In the genomic region with DNA sequence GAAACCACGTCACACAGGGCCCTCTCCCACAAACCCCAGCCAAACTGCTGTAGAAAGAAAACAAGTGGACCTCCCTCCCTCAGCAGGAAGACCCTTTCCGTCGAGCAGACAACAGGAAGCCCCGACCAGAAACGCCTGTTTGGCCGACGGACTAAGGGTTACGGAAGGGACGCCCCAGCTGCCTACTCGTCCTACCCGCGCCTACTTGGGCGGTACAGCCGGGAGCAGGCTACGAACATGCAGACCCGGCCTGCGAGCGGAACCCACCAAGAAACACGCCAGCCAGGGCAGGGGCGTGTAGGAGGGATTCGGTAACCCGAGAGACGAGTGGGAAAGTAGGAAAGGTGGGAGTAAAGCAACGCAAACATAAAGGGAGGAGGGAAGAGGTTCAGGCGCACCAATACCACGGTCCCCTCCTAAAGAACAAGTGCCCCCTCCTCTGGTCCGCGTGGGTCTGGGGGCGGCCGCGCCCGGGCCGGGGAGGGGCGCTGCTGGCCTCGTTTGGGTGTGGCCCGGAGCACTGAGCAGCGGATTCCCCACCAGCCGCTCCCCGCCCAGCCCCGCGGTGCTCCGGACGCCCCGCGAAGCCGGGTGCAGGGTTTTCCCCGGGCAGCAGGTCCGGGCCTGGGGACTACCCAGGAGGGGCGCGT, we compare ENCODE assay signal across 8 cellular contexts. TPM values are rescaled to one million over a fixed set of nuclear protein-coding genes. Genes with fewer than 3 reads are reported as not detected.
DNase-seq lines count a peak whose midpoint lies in the region; ATAC-seq, FAIRE-seq and TF ChIP-seq lines count a peak whose summit lies in the region.

No MANE protein-coding gene starts in this region.

- H3K36me3 ChIP-seq in HAP-1 (replicated peaks) (no peaks in the 10 kb centered on the region; the same call in 1 of the 2 replicates), SK-N-SH (replicated peaks in 1 of 2; ENCODE audit: control insufficient read depth in 1 of 2, insufficient read depth in 2 of 2, low read length in 1 of 2) (no peaks in the 10 kb centered on the region), K562 (ENCODE audit: control insufficient read depth, insufficient read depth, low read length) (no peaks in the 10 kb centered on the region)

- no TSS peak for BruUV-seq in K562 (replicated peaks; lab: Mats Ljungman, UMichigan)

- peak overlapping the region; percentile 60 for H3K4me3 ChIP-seq in HAP-1
- H3K4me3 ChIP-seq in SK-N-SH (ENCODE audit: low read depth in 2 of 2, low read length in 1 of 2), result peak overlapping the region; percentile 73 to 83
- H3K4me3 ChIP-seq in K562, result peak overlapping the region; percentile 18

- H4K20me1 ChIP-seq in SK-N-SH (ENCODE audit: insufficient read depth) (peaks cover 27% of the 10 kb centered on the region), K562 (replicated peaks; ENCODE audit: control insufficient read depth, insufficient read depth, low read length) (peaks cover 4% of the 10 kb centered on the region; the same call in 1 of the 2 replicates)

- H3K9me2 ChIP-seq in SK-N-SH, result no peaks in the 10 kb centered on the region

- peak overlapping the region; percentile 84 for H3K4me2 ChIP-seq in SK-N-SH
- peak overlapping the region; percentile 77 for H3K4me2 ChIP-seq in K562 (ENCODE audit: insufficient read depth, low read length)

- TF ChIP-seq EP300 in SK-N-SH (IDR thresholded peaks at IDR 0.05; ENCODE audit: borderline replicate concordance in 1 of 2, low read depth in 1 of 2, low read length in 1 of 2) (no peak), K562 (IDR thresholded peaks at IDR 0.05; ENCODE audit: low read length) (no peak)

- H3K79me2 ChIP-seq in SK-N-SH (ENCODE audit: insufficient read depth), result peaks cover 48% of the 10 kb centered on the region
- no peaks in the 10 kb centered on the region for H3K79me2 ChIP-seq in K562 (ENCODE audit: control insufficient read depth, insufficient read depth, low read length)

- H3K9me3 ChIP-seq in HAP-1 (no peaks in the 10 kb centered on the region), SK-N-SH (no peaks in the 10 kb centered on the region), K562 (replicated peaks; ENCODE audit: control insufficient read depth, insufficient read depth, low read depth, low read length) (no peaks in the 10 kb centered on the region)

- intact Hi-C loops in K562 (cut with micrococcal nuclease), result no loop called here

- peaks cover 56% of the 10 kb centered on the region for H3K4me1 ChIP-seq in HAP-1
- H3K4me1 ChIP-seq in SK-N-SH (ENCODE audit: control insufficient read depth in 1 of 2, insufficient read depth in 2 of 2, low read depth in 1 of 2, low read length in 1 of 2), result peaks cover 28 to 39% of the 10 kb centered on the region in 2 experiments
- peaks cover 15 to 26% of the 10 kb centered on the region in 2 experiments for H3K4me1 ChIP-seq in K562 (replicated peaks in 1 of 2; ENCODE audit: control insufficient read depth in 2 of 2, insufficient read depth in 2 of 2, low read length in 2 of 2)

- CTCF ChIA-PET in SK-N-SH (lab: Yijun Ruan, JAX), result interaction anchor here (1.1 to 2.1 kb wide), 3 partner anchors 8 to 272 kb away, joined by 3 to 13 read pairs (median 3); partner anchors contain the start of gene RIIAD1
- CTCF ChIA-PET in K562 (lab: Yijun Ruan, JAX; ENCODE audit: low intra/inter-chr PET ratio), result interaction anchor here (1.3 kb wide), 1 partner anchor 104 kb away, joined by 4 read pairs; no protein-coding TSS in a partner anchor

- ATAC-seq in K562 (peak; percentile 15; the same call in 1 of the 3 replicates), GM21360 (IDR thresholded peaks at IDR 0.05; ENCODE audit: unreplicated experiment) (no peak)

- H2AFZ ChIP-seq in SK-N-SH (ENCODE audit: low read depth) (no peak overlapping the region), K562 (ENCODE audit: low read depth, low read length) (peak overlapping the region; percentile 57; the same call in 1 of the 2 replicates)

- peaks cover 60% of the 10 kb centered on the region for H3F3A ChIP-seq in SK-N-SH (replicated peaks; ENCODE audit: insufficient read depth)

- peak overlapping the region; percentile 92 for H3K9ac ChIP-seq in SK-N-SH
- H3K9ac ChIP-seq in K562 (ENCODE audit: insufficient read depth in 1 of 2, low read depth in 2 of 2, low read length in 2 of 2), result peak overlapping the region in 1 of 2 experiments; percentile 40; a peak in 2 of 4 replicates

- FAIRE-seq in K562 (lab: Jason Lieb, UNC) (no peak), urothelium cell line (lab: Jason Lieb, UNC) (no peak)

- TF ChIP-seq CTCF in SK-N-SH (IDR thresholded peaks at IDR 0.05) (no peak), K562 (IDR thresholded peaks at IDR 0.05 in 2 of 3, conservative IDR thresholded peaks at IDR 0.05 in 1 of 3; ENCODE audit: insufficient read depth in 2 of 3, low read depth in 1 of 3, low read length in 3 of 3) (no peak)

- WGBS in SK-N-SH (ENCODE audit: low lambda C conversion rate), result 2% methylated on average over 25 of the region's 50 CpGs
- WGBS in K562 (ENCODE audit: insufficient coverage, low coverage, missing lambda C conversion rate), result 28% methylated on average over 28 of the region's 50 CpGs

- DNase-seq in HAP-1 (ENCODE audit: low spot score in 2 of 2), result peak in 1 of 2 experiments; percentile 55
- no peak for DNase-seq in SK-N-SH
- DNase-seq in K562 (ENCODE audit: extremely low read depth in 1 of 4, low spot score in 3 of 4), result peak in 1 of 4 experiments; percentile 13
- DNase-seq in stimulated activated CD8-positive, alpha-beta memory T cell treated with anti-CD3 and anti-CD28 coated beads, Interleukin-4, amount 100 ng/mL, for 48 hours, result peak; percentile 59
- no peak for DNase-seq in NCI-H2171 treated with DMSO at 0.1 percent for 48 hours (lab: John Stamatoyannopoulos, UW)
- no peak for DNase-seq in urothelium cell line (ENCODE audit: low spot score)

- in situ Hi-C loops in HAP-1 (cut with MboI; ENCODE audit: low sequenced_read_pairs), result no loop called here
- in situ Hi-C loops in K562 (cut with MboI), result no loop called here

- TF ChIP-seq RAD21 in SK-N-SH (IDR thresholded peaks at IDR 0.05; ENCODE audit: low read length), result no peak
- TF ChIP-seq RAD21 in K562 (CRISPR knock-in tag; conservative IDR thresholded peaks at IDR 0.05 in 1 of 2, IDR thresholded peaks at IDR 0.05 in 1 of 2), result no peak

- TF ChIP-seq POLR2A in K562 (conservative IDR thresholded peaks at IDR 0.05), result no peak

- POLR2A ChIA-PET in SK-N-SH (lab: Yijun Ruan, JAX) (no interaction called here), K562 (lab: Yijun Ruan, JAX) (interaction anchor here (0.6 to 1.1 kb wide), 2 partner anchors 25 to 42 kb away, joined by 3 read pairs; no protein-coding TSS in a partner anchor)

- H3K27me3 ChIP-seq in HAP-1 (ENCODE audit: low read depth) (no peaks in the 10 kb centered on the region), SK-N-SH (ENCODE audit: insufficient read depth) (no peaks in the 10 kb centered on the region), K562 (ENCODE audit: control insufficient read depth in 2 of 2, insufficient read depth in 2 of 2, low read length in 2 of 2) (peaks cover 27 to 51% of the 10 kb centered on the region in 2 experiments), layer of hippocampus (ENCODE audit: control insufficient read depth, insufficient read depth, low read length) (peaks cover 2% of the 10 kb centered on the region)

- no peaks in the 10 kb centered on the region for H3K9me1 ChIP-seq in K562 (ENCODE audit: control insufficient read depth, insufficient read depth, low read length)

- H3K27ac ChIP-seq in SK-N-SH (ENCODE audit: low read depth in 2 of 2, low read length in 1 of 2) (peak overlapping the region; percentile 78 to 95), K562 (ENCODE audit: extremely low read depth, low read depth, low read length) (no peak overlapping the region), layer of hippocampus (ENCODE audit: low read depth, low read length) (peak overlapping the region; percentile 50)

RNA-seq across cellular contexts. Expression of gene S100A10, which starts 0.5 kb away (rescaled TPM):
- polyA plus RNA-seq in SK-N-SH (2012; rRNA removed), result 141 and 161 TPM in 2 replicates
- 216 and 299 TPM in 2 replicates for polyA plus RNA-seq in SK-N-SH (2012; cell fraction: cytosol; rRNA removed)
- polyA plus RNA-seq in SK-N-SH (2012; cell fraction: nucleus; rRNA removed), result 49.3 and 52.3 TPM in 2 replicates
- total RNA-seq in K562 (2011; cell fraction: chromatin; rRNA removed; ENCODE audit: low replicate concordance), result not detected in 2 replicates
- total RNA-seq in K562 (2011; cell fraction: nucleolus; rRNA removed), result not detected in 2 replicates
- not detected in 2 replicates for total RNA-seq in K562 (2011; cell fraction: nucleoplasm; rRNA removed)
- total RNA-seq in K562 (2014; rRNA removed), result 0.41 TPM in 1 of 2 replicates, not detected in the other
- total RNA-seq in K562 (2014; rRNA removed; fragmentation: Illumina TruSeq; extraction: Trizol), result 0.35 and 0.44 TPM in 2 replicates
- not detected in 2 replicates for total RNA-seq in K562 (2015; rRNA removed; fragmentation: Illumina TruSeq; extraction: Trizol)
- 1.6 and 3.2 TPM in 2 replicates for total RNA-seq in K562 (2021)
- polyA plus RNA-seq in K562 (2011; rRNA removed), result 0.61 and 0.73 TPM in 2 replicates
- 0.16 and 0.52 TPM in 2 replicates for polyA plus RNA-seq in K562 (2011; cell fraction: cytosol; rRNA removed)
- polyA plus RNA-seq in K562 (2011; cell fraction: nucleus; rRNA removed), result 0.29 TPM in 1 of 2 replicates, not detected in the other
- 1.0 and 1.8 TPM in 2 replicates for polyA plus RNA-seq in K562 (2012)
- 0.28 and 0.56 TPM in 2 replicates for polyA plus RNA-seq in K562 (2014; fragmentation: Illumina TruSeq; extraction: Trizol)
- polyA plus RNA-seq in K562 (2014; fragmentation: Nextera tagmentation; extraction: Ambion mirVana), result under 1 TPM in 1 of 2 experiments, not detected in 1; 0.32 TPM
- not detected in 2 replicates for polyA plus RNA-seq in K562 (2014; rRNA removed)
- 0.93 TPM in 1 of 2 replicates, not detected in the other for polyA minus RNA-seq in K562 (2011; rRNA and poly(A)+ RNA removed)
- 1.6 and 5.2 TPM in 2 replicates for polyA minus RNA-seq in K562 (2011; cell fraction: cytosol; rRNA and poly(A)+ RNA removed)
- 0.67 TPM in 1 of 2 replicates, not detected in the other for polyA minus RNA-seq in K562 (2011; cell fraction: nucleus; rRNA and poly(A)+ RNA removed)

RNA-seq across cellular contexts. Expression of gene S100A11, which starts 43.6 kb away (rescaled TPM):
- 565 and 736 TPM in 2 replicates for polyA plus RNA-seq in SK-N-SH (2012; rRNA removed)
- polyA plus RNA-seq in SK-N-SH (2012; cell fraction: cytosol; rRNA removed), result 703 and 835 TPM in 2 replicates
- 163 and 193 TPM in 2 replicates for polyA plus RNA-seq in SK-N-SH (2012; cell fraction: nucleus; rRNA removed)
- total RNA-seq in K562 (2011; cell fraction: chromatin; rRNA removed; ENCODE audit: low replicate concordance), result 8.2 and 16.0 TPM in 2 replicates
- total RNA-seq in K562 (2011; cell fraction: nucleolus; rRNA removed), result 24.5 and 29.5 TPM in 2 replicates
- 28.2 and 33.8 TPM in 2 replicates for total RNA-seq in K562 (2011; cell fraction: nucleoplasm; rRNA removed)
- 131 and 186 TPM in 2 replicates for total RNA-seq in K562 (2014; rRNA removed)
- total RNA-seq in K562 (2014; rRNA removed; fragmentation: Illumina TruSeq; extraction: Trizol), result 145 and 169 TPM in 2 replicates
- total RNA-seq in K562 (2015; rRNA removed; fragmentation: Illumina TruSeq; extraction: Trizol), result 239 and 240 TPM in 2 replicates
- 159 and 182 TPM in 2 replicates for total RNA-seq in K562 (2021)
- polyA plus RNA-seq in K562 (2011; rRNA removed), result 166 and 235 TPM in 2 replicates
- polyA plus RNA-seq in K562 (2011; cell fraction: cytosol; rRNA removed), result 256 and 294 TPM in 2 replicates
- polyA plus RNA-seq in K562 (2011; cell fraction: nucleus; rRNA removed), result 41.5 and 53.2 TPM in 2 replicates
- polyA plus RNA-seq in K562 (2012), result 402 and 871 TPM in 2 replicates
- 442 and 587 TPM in 2 replicates for polyA plus RNA-seq in K562 (2014; fragmentation: Illumina TruSeq; extraction: Trizol)
- 100 to 1,000 TPM; 790 to 808 TPM for polyA plus RNA-seq in K562 (2014; fragmentation: Nextera tagmentation; extraction: Ambion mirVana)
- polyA plus RNA-seq in K562 (2014; rRNA removed), result 180 and 278 TPM in 2 replicates
- polyA minus RNA-seq in K562 (2011; rRNA and poly(A)+ RNA removed), result 99.7 and 166 TPM in 2 replicates
- 79.1 and 110 TPM in 2 replicates for polyA minus RNA-seq in K562 (2011; cell fraction: cytosol; rRNA and poly(A)+ RNA removed)
- 24.4 and 26.1 TPM in 2 replicates for polyA minus RNA-seq in K562 (2011; cell fraction: nucleus; rRNA and poly(A)+ RNA removed)

Comparison
In these comparisons a context has a peak if more than half of its experiments do, and no peak if none do; other contexts are left out.
1. H3K4me3 ChIP-seq: peak in every context shown above with its lines; median percentile 78 in SK-N-SH; 60 in HAP-1; 18 in K562.
2. RNA of gene S100A10, which starts 0.5 kb away (polyA plus RNA-seq): 49.3 to 299 TPM in SK-N-SH; 0.16 to 1.8 TPM in K562; every median in the first group is over 10 times any median in the second.